Comparison of ENCODE assay signal across 17 cellular contexts in genomic region chr9:121627432-121627831, GRCh38.
"Had no signal": no experiment of that assay in that cellular context is flagged by ENCODE, and none has a peak within 500 bp of the region (broad histone marks: within the 10 kb centered on the region; RNA-seq: fewer than 3 reads in every experiment).

No MANE protein-coding gene starts in this region.

- H3K36me3 Mint-ChIP-seq: naive B cell had no signal

- H3K27me3 ChIP-seq: colonic mucosa, esophagus squamous epithelium, right atrium auricular region, suprapubic skin, thyroid gland, upper lobe of left lung, vagina had no signal

- H3K4me3 ChIP-seq: colonic mucosa, esophagus squamous epithelium, right atrium auricular region, suprapubic skin, thyroid gland, upper lobe of left lung, vagina had no signal

- ATAC-seq: left cardiac atrium had no signal

- H3K4me1 ChIP-seq: thyroid gland, vagina had no signal

- H3K9me3 ChIP-seq: colonic mucosa, esophagus squamous epithelium, right atrium auricular region, suprapubic skin, thyroid gland, upper lobe of left lung, vagina had no signal

- H3K27ac ChIP-seq: colonic mucosa, esophagus squamous epithelium, right atrium auricular region, suprapubic skin, thyroid gland, upper lobe of left lung, vagina had no signal

- DNase-seq: colonic mucosa; dermis blood vessel endothelial cell; esophagus squamous epithelium; foreskin fibroblast; kidney; left cardiac atrium; mesendoderm; naive B cell; posterior cingulate gyrus; small intestine; stimulated activated CD4-positive, alpha-beta T cell treated with anti-CD3 and anti-CD28 coated beads, Interleukin-12 subunit alpha, Interleukin-12 subunit beta, amount 100 ng/mL, for 4 hours; stimulated activated naive CD4-positive, alpha-beta T cell treated with Interleukin-2 at 50 U/mL for 16 hours; thyroid gland; upper lobe of left lung had no signal

- H3K36me3 ChIP-seq: colonic mucosa, esophagus squamous epithelium, right atrium auricular region, suprapubic skin, thyroid gland, upper lobe of left lung, vagina had no signal

- H3K9me3 Mint-ChIP-seq: naive B cell had no signal
